10 cellular contexts compared by ENCODE assay signal in the genomic region with DNA sequence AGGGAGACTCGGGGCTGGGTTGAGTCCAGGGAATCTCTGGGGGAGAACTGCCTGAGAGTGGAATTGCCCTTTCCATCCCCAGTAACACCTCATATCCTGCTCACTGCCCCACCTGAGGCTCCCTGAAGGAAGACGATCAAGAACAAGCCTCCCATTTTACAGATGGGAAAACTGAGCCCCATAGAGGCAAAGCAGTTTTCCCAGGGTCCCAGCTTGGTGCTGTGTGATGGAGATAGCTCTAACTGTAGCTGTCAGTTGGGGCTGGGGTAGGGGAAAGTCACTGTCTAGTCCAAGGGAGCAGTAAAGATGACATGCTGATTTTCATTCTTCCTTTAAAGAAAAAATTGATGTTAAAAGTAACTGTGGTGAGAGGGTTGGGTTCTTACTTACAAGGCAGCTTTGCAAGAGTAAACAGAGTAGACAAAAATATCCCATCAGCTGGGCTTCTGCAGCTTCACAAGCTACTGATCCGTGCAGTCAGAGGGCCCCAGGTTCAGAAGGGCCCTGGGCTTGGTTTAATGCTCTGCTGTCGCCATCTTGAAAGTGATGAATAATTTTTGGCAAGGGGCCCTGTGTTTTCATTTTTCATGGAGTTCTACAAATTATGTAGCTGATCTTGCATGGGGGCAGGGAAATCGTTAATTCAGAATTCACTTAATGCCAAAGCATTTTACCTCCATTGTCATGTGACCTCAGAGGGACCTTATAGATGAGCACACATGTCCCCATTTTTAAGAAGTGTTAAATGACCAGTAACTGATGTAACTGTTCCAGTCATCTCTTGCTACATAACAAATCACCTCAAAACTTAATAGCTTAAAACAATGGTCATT. TPM values are rescaled to one million over a fixed set of nuclear protein-coding genes. Genes with fewer than 3 reads are reported as not detected.
DNase-seq lines count a peak whose midpoint lies in the region; ATAC-seq lines count a peak whose summit lies in the region.
"Had no signal": no experiment of that assay in that cellular context is flagged by ENCODE, and none has a peak within 500 bp of the region (broad histone marks: within the 10 kb centered on the region; RNA-seq: fewer than 3 reads in every experiment).

No MANE protein-coding gene starts in this region.

- H3K4me3 ChIP-seq in CD4-positive, alpha-beta memory T cell (ENCODE audit: low read length in 2 of 2): peak overlapping the region; percentile 20 to 32
- H3K4me3 ChIP-seq in naive thymus-derived CD4-positive, alpha-beta T cell (ENCODE audit: low read length): no peak overlapping the region

- intact Hi-C loops in CD4-positive, alpha-beta memory T cell (cut with micrococcal nuclease): no loop called here
- intact Hi-C loops in naive thymus-derived CD4-positive, alpha-beta T cell (cut with micrococcal nuclease): no loop called here

- H3K36me3 Mint-ChIP-seq in CD4-positive, alpha-beta memory T cell: no peaks in the 10 kb centered on the region
- H3K36me3 Mint-ChIP-seq in activated naive CD8-positive, alpha-beta T cell: peaks cover 7% of the 10 kb centered on the region
- peaks cover 0 to 23% (median 0%) of the 10 kb centered on the region in 5 donors for H3K36me3 Mint-ChIP-seq in naive thymus-derived CD4-positive, alpha-beta T cell

- peak overlapping the region; percentile 51 for H3K27ac ChIP-seq in CD4-positive, alpha-beta memory T cell (ENCODE audit: low read depth, low read length)
- peak overlapping the region; percentile 36 for H3K27ac ChIP-seq in naive thymus-derived CD4-positive, alpha-beta T cell (ENCODE audit: low read depth, low read length)

- ATAC-seq in GM18519 (IDR thresholded peaks at IDR 0.05; ENCODE audit: low FRiP score, unreplicated experiment): peak; percentile 34
- ATAC-seq in naive thymus-derived CD4-positive, alpha-beta T cell: no peak
- ATAC-seq in GM19452 (IDR thresholded peaks at IDR 0.05; ENCODE audit: unreplicated experiment): no peak
- no peak for ATAC-seq in GM21381 (IDR thresholded peaks at IDR 0.05; ENCODE audit: unreplicated experiment)
- ATAC-seq: sciatic nerve had no signal

- no peaks in the 10 kb centered on the region for H3K27me3 ChIP-seq in CD4-positive, alpha-beta memory T cell (ENCODE audit: insufficient read depth, low read length)
- H3K27me3 ChIP-seq in naive thymus-derived CD4-positive, alpha-beta T cell (ENCODE audit: control insufficient read depth in 2 of 2, insufficient read depth in 2 of 2, low read length in 2 of 2): no peaks in the 10 kb centered on the region

- H3K4me1 ChIP-seq in CD4-positive, alpha-beta memory T cell (ENCODE audit: insufficient read depth, low read length): peaks cover 97% of the 10 kb centered on the region
- peaks cover 71 to 80% of the 10 kb centered on the region in 2 donors for H3K4me1 ChIP-seq in naive thymus-derived CD4-positive, alpha-beta T cell (ENCODE audit: control insufficient read depth in 2 of 2, insufficient read depth in 2 of 2, low read length in 2 of 2)

- POLR2A ChIA-PET in CD4-positive, alpha-beta memory T cell (lab: Charles Lee; ENCODE audit: partially characterized antibody): interaction anchor here (0.7 to 50.6 kb wide), 7 partner anchors 11 to 288 kb away, joined by 3 to 1713 read pairs (median 9); a partner anchor contains a TSS
- POLR2A ChIA-PET in naive thymus-derived CD4-positive, alpha-beta T cell (lab: Charles Lee): interaction anchor here (0.6 to 7.9 kb wide), 12 partner anchors 9 to 241 kb away, joined by 3 to 125 read pairs (median 11); no protein-coding TSS in a partner anchor

- no peaks in the 10 kb centered on the region for H3K9me3 ChIP-seq in CD4-positive, alpha-beta memory T cell (ENCODE audit: control insufficient read depth in 1 of 2, low read length in 2 of 2)
- no peaks in the 10 kb centered on the region for H3K9me3 ChIP-seq in naive thymus-derived CD4-positive, alpha-beta T cell (ENCODE audit: control insufficient read depth in 2 of 3, low read length in 3 of 3)

- H3K4me3 Mint-ChIP-seq in CD4-positive, alpha-beta memory T cell: peak overlapping the region in 7 of 8 donors; percentile 50 to 89 (median 60)
- peak overlapping the region; percentile 54 for H3K4me3 Mint-ChIP-seq in activated naive CD8-positive, alpha-beta T cell
- peak overlapping the region; percentile 7 to 80 (median 58) for H3K4me3 Mint-ChIP-seq in naive thymus-derived CD4-positive, alpha-beta T cell

- H3K9me3 Mint-ChIP-seq in CD4-positive, alpha-beta memory T cell: peaks cover 0 to 7% (median 0%) of the 10 kb centered on the region in 8 donors
- no peaks in the 10 kb centered on the region for H3K9me3 Mint-ChIP-seq in activated naive CD8-positive, alpha-beta T cell (ENCODE audit: low read depth)
- H3K9me3 Mint-ChIP-seq in naive thymus-derived CD4-positive, alpha-beta T cell: peaks cover 0 to 11% (median 2%) of the 10 kb centered on the region in 11 donors

- H3K4me1 Mint-ChIP-seq in CD4-positive, alpha-beta memory T cell: peaks cover 64 to 99% (median 77%) of the 10 kb centered on the region in 4 donors
- peaks cover 79% of the 10 kb centered on the region for H3K4me1 Mint-ChIP-seq in activated naive CD8-positive, alpha-beta T cell (ENCODE audit: low read depth)
- H3K4me1 Mint-ChIP-seq in naive thymus-derived CD4-positive, alpha-beta T cell: peaks cover 69 to 90% (median 84%) of the 10 kb centered on the region in 7 donors

- H3K27me3 Mint-ChIP-seq in CD4-positive, alpha-beta memory T cell: no peaks in the 10 kb centered on the region
- no peaks in the 10 kb centered on the region for H3K27me3 Mint-ChIP-seq in activated naive CD8-positive, alpha-beta T cell
- H3K27me3 Mint-ChIP-seq in naive thymus-derived CD4-positive, alpha-beta T cell: no peaks in the 10 kb centered on the region

- H3K36me3 ChIP-seq in CD4-positive, alpha-beta memory T cell (ENCODE audit: insufficient read depth, low read length): no peaks in the 10 kb centered on the region
- H3K36me3 ChIP-seq in naive thymus-derived CD4-positive, alpha-beta T cell (ENCODE audit: control insufficient read depth in 2 of 3, insufficient read depth in 3 of 3, low read length in 3 of 3): no peaks in the 10 kb centered on the region

- peak overlapping the region; percentile 85 to 99 (median 96) for H3K27ac Mint-ChIP-seq in CD4-positive, alpha-beta memory T cell
- H3K27ac Mint-ChIP-seq in activated naive CD8-positive, alpha-beta T cell: peak overlapping the region; percentile 77
- H3K27ac Mint-ChIP-seq in naive thymus-derived CD4-positive, alpha-beta T cell: peak overlapping the region; percentile 82 to 99 (median 96)

- CTCF ChIA-PET in CD4-positive, alpha-beta memory T cell (lab: Charles Lee; ENCODE audit: partially characterized antibody): interaction anchor here (1.2 to 8.5 kb wide), 12 partner anchors 8 to 60 kb away, joined by 3 to 79 read pairs (median 10); no protein-coding TSS in a partner anchor
- CTCF ChIA-PET in naive thymus-derived CD4-positive, alpha-beta T cell (lab: Charles Lee): interaction anchor here (0.5 to 6.0 kb wide), 6 partner anchors 11 to 61 kb away, joined by 3 to 45 read pairs (median 6); no protein-coding TSS in a partner anchor

- no peak for DNase-seq in CD4-positive, alpha-beta memory T cell
- no peak for DNase-seq in naive thymus-derived CD4-positive, alpha-beta T cell
- no peak for DNase-seq in NCI-H2171 (lab: John Stamatoyannopoulos, UW)
- DNase-seq in activated CD4-positive, CD25-positive, alpha-beta regulatory T cell (lab: John Stamatoyannopoulos, UW): no peak
- DNase-seq: NCI-H1417 treated with DMSO at 0.1 percent for 48 hours had no signal

RNA-seq across cellular contexts. Expression of a gene that starts 17.6 kb away (rescaled TPM):
- 100 to 1,000 TPM; 111 TPM for total RNA-seq in CD4-positive, alpha-beta memory T cell
- polyA plus RNA-seq in CD4-positive, alpha-beta memory T cell: 100 to 1,000 TPM; 150 to 201 TPM
- total RNA-seq in naive thymus-derived CD4-positive, alpha-beta T cell: 100 to 1,000 TPM in 2 of 5 experiments, 10 to 100 TPM in 3; 38.6 to 278 (median 60.3) TPM
- 10 to 100 TPM; 30.1 to 48.2 TPM for polyA plus RNA-seq in naive thymus-derived CD4-positive, alpha-beta T cell
